In genomic region chr11:131253142-131253884, GRCh38 we compare ENCODE assay signal across 18 cellular contexts.
DNase-seq lines count a peak whose midpoint lies in the region; ATAC-seq, FAIRE-seq and TF ChIP-seq lines count a peak whose summit lies in the region.
"Had no signal": no experiment of that assay in that cellular context is flagged by ENCODE, and none has a peak within 500 bp of the region (broad histone marks: within the 10 kb centered on the region; RNA-seq: fewer than 3 reads in every experiment).

No MANE protein-coding gene starts in this region.

- H3K36me3 ChIP-seq in lung (ENCODE audit: control insufficient read depth in 2 of 2, insufficient read depth in 2 of 2, low read length in 2 of 2) = no peaks in the 10 kb centered on the region
- H3K36me3 ChIP-seq: esophagus muscularis mucosa had no signal

- no peak overlapping the region for H3K27ac ChIP-seq in lung (ENCODE audit: low read depth in 1 of 2, low read length in 1 of 2)
- H3K27ac ChIP-seq: C4-2B, esophagus muscularis mucosa, KMS-11 had no signal

- WGBS in lung, 2 donors = 15 to 20% methylated on average over 8 of the region's 8 CpGs

- H3K27me3 ChIP-seq in lung (ENCODE audit: control insufficient read depth, insufficient read depth) = no peaks in the 10 kb centered on the region
- H3K27me3 ChIP-seq: esophagus muscularis mucosa had no signal

- FAIRE-seq in HTR-8/SVneo (lab: Jason Lieb, UNC) = no peak

- no peaks in the 10 kb centered on the region for H3K4me1 ChIP-seq in lung (ENCODE audit: control insufficient read depth in 2 of 2, insufficient read depth in 2 of 2, low read length in 2 of 2)

- no peak overlapping the region for H3K4me3 ChIP-seq in fibroblast of the aortic adventitia (ENCODE audit: low read depth, low read length)
- H3K4me3 ChIP-seq in lung = no peak overlapping the region
- H3K4me3 ChIP-seq: esophagus muscularis mucosa had no signal

- H3K9me3 ChIP-seq in lung (ENCODE audit: control insufficient read depth in 2 of 2, insufficient read depth in 1 of 2, low read length in 1 of 2) = no peaks in the 10 kb centered on the region
- H3K9me3 ChIP-seq: esophagus muscularis mucosa had no signal

- TF ChIP-seq CTCF in fibroblast of the aortic adventitia (IDR thresholded peaks at IDR 0.05; ENCODE audit: insufficient read depth, low read length) (no peak), lung (IDR thresholded peaks at IDR 0.05; ENCODE audit: control extremely low read depth, extremely low read depth) (no peak)

- DNase-seq in EH (ENCODE audit: low read depth) = peak; percentile 50
- DNase-seq in M059J (ENCODE audit: low read depth) = peak; percentile 4
- DNase-seq in fibroblast of the aortic adventitia (ENCODE audit: low read depth) = peak; percentile 2
- no peak for DNase-seq in lung (ENCODE audit: low spot score)
- DNase-seq in NCI-H128 (lab: John Stamatoyannopoulos, UW; ENCODE audit: unreplicated experiment) = no peak
- DNase-seq in HTR-8/SVneo (ENCODE audit: insufficient read length, low spot score) = no peak
- DNase-seq in T1000 (lab: John Stamatoyannopoulos, UW) = no peak
- DNase-seq: ACHN; activated CD4-positive, alpha-beta T cell treated with anti-CD3 and anti-CD28 coated beads, Interleukin-2, amount 10 ng/mL, durations not matched to agents 7 days and 5 days; NCI-H1048; NCI-H2081 treated with DMSO at 0.1 percent for 48 hours; NCI-H524 treated with DMSO at 0.1 percent for 48 hours; OCI-M1; SIG-M5 had no signal

- ATAC-seq in lung (ENCODE audit: insufficient read depth, low FRiP score) (peak; percentile 11), HG03196 (IDR thresholded peaks at IDR 0.05; ENCODE audit: unreplicated experiment) (no peak)

Comparison
In these comparisons a context has a peak if more than half of its experiments do, and no peak if none do; other contexts are left out.
1. DNase-seq: peak in EH (single experiment), M059J (single experiment) and fibroblast of the aortic adventitia (single experiment); none in lung (single experiment), NCI-H128 (single experiment), HTR-8/SVneo (single experiment) and T1000 (single experiment).